ENCODE assay signal across 1 cellular context in the genomic region with DNA sequence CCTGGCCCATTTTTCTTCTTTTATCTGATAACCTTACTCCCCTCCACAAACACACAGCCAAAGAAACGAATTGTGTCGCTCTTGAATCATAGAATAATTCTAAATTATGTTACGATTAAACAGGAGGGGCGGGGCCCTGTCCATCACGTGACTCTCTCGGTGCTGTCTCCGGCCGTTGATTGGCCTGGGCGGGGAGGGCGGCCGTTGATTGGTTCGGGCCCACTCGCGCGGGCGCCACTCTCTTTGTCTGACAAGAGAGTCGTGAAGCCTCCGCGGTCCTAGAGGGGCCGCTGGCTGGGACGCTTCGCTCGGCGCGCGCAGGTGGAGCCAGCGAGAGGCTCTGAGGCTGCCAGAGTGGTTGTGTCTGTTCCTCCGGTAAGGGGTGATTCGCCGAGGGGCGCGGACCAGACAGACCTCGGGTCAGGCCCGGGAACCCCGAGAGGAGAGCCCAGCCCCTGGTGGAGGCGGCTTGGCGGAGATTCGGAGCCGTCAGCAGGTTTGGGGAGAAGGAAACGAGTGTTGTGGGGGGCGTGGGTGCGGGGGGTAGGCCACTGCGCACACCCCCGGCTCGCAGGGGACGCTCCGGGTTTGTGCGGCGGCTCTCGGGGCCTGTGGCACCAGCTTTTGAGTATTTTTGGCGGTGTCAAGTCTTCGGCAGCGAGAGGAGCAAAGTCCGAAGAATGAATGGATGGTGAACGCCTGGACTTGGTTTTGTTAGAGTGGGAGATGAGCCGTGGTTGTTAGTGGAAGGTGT.
TF ChIP-seq lines count a peak whose summit lies in the region.

ZNF789 (plus strand) TSS at position 330 of the 754 bp plus-strand sequence. CDS start 3,567 bp downstream, outside the sequence.

TF ChIP-seq in K562, 482 proteins besides CTCF, POLR2A, EP300 and RAD21 (continued from another document and continues in another):
- TF ChIP-seq, protein P1, sequence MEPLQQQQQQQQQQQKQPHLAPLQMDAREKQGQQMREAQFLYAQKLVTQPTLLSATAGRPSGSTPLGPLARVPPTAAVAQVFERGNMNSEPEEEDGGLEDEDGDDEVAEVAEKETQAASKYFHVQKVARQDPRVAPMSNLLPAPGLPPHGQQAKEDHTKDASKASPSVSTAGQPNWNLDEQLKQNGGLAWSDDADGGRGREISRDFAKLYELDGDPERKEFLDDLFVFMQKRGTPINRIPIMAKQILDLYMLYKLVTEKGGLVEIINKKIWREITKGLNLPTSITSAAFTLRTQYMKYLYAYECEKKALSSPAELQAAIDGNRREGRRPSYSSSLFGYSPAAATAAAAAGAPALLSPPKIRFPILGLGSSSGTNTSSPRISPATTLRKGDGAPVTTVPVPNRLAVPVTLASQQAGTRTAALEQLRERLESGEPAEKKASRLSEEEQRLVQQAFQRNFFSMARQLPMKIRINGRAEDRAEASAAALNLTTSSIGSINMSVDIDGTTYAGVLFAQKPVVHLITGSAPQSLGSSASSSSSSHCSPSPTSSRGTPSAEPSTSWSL (CRISPR knock-in tag; IDR thresholded peaks at IDR 0.05; ENCODE audit: borderline replicate concordance), result 0 out of 2 replicates have a peak, but pooled peaks have one; percentile 42
- TF ChIP-seq ZNF354B (CRISPR knock-in tag; IDR thresholded peaks at IDR 0.05) (peak; percentile 66; the same call in 1 of the 2 replicates), GABPB2 (CRISPR knock-in tag; conservative IDR thresholded peaks at IDR 0.05) (no peak), NEUROD1 (IDR thresholded peaks at IDR 0.05; ENCODE audit: borderline replicate concordance, low read depth, low read length, partially characterized antibody) (peak; percentile 89), DNMT1 (IDR thresholded peaks at IDR 0.05) (peak; percentile 94; the same call in 1 of the 2 replicates), ZNF76 (CRISPR knock-in tag; IDR thresholded peaks at IDR 0.05; ENCODE audit: borderline replicate concordance) (0 out of 2 replicates have a peak, but pooled peaks have one; percentile 61), EGR1 (conservative IDR thresholded peaks at IDR 0.05) (peak; percentile 74), ZNF316 (IDR thresholded peaks at IDR 0.05) (peak; percentile 46), MECOM (CRISPR knock-in tag; IDR thresholded peaks at IDR 0.05) (no peak), MNT (conservative IDR thresholded peaks at IDR 0.05) (peak; percentile 89 to 93), SMAD3 (CRISPR knock-in tag; conservative IDR thresholded peaks at IDR 0.05) (peak; percentile 63; the same call in 1 of the 2 replicates), STAG1 (CRISPR knock-in tag; IDR thresholded peaks at IDR 0.05; ENCODE audit: borderline replicate concordance) (no peak), ZBTB17 (CRISPR knock-in tag; IDR thresholded peaks at IDR 0.05) (peak; percentile 92), FOSL1 (tag; conservative IDR thresholded peaks at IDR 0.05) (peak; percentile 26; the same call in 1 of the 2 replicates), PML (IDR thresholded peaks at IDR 0.05; ENCODE audit: low read length) (peak; percentile 31), GABPA (tag; conservative IDR thresholded peaks at IDR 0.05; ENCODE audit: low read depth) (peak; percentile 47; the same call in 1 of the 2 replicates), ZFP1 (CRISPR knock-in tag; IDR thresholded peaks at IDR 0.05) (0 out of 2 replicates have a peak, but pooled peaks have one; percentile 14), ZNF41 (CRISPR knock-in tag; conservative IDR thresholded peaks at IDR 0.05) (0 out of 2 replicates have a peak, but pooled peaks have one; percentile 34), AFF4 (CRISPR knock-in tag; IDR thresholded peaks at IDR 0.05) (peak; percentile 44; the same call in 1 of the 2 replicates), CC2D1A (IDR thresholded peaks at IDR 0.05) (0 out of 2 replicates have a peak, but pooled peaks have one; percentile 11), HCFC1 (IDR thresholded peaks at IDR 0.05; ENCODE audit: low read depth, low read length) (peak; percentile 69), SRF (CRISPR knock-in tag; IDR thresholded peaks at IDR 0.05) (peak in 1 of 2 experiments; percentile 18; a peak in 1 of 4 replicates), SREBF1 (IDR thresholded peaks at IDR 0.05; ENCODE audit: borderline replicate concordance, low read depth, low read length) (peak; percentile 88), TFAP4 (CRISPR knock-in tag; IDR thresholded peaks at IDR 0.05; ENCODE audit: borderline replicate concordance) (peak; percentile 86), HMGN3 (IDR thresholded peaks at IDR 0.05; ENCODE audit: borderline replicate concordance, extremely low read depth, insufficient read length, low read depth, low read length) (peak; percentile 82), ZBTB1 (CRISPR knock-in tag; IDR thresholded peaks at IDR 0.05; ENCODE audit: borderline replicate concordance, low read depth) (peak; percentile 58; the same call in 1 of the 2 replicates), PHB (CRISPR knock-in tag; IDR thresholded peaks at IDR 0.05) (peak; percentile 79; the same call in 1 of the 2 replicates), TCFL5 (CRISPR knock-in tag; conservative IDR thresholded peaks at IDR 0.05) (no peak), RCOR1 (IDR thresholded peaks at IDR 0.05; ENCODE audit: borderline replicate concordance in 1 of 2, low read depth in 2 of 2, low read length in 2 of 2) (peak in 1 of 2 experiments; percentile 76; a peak in 2 of 4 replicates), TAF7 (tag; IDR thresholded peaks at IDR 0.05) (peak; percentile 69), THAP12 (CRISPR knock-in tag; IDR thresholded peaks at IDR 0.05) (peak; percentile 99), KLF13 (tag; IDR thresholded peaks at IDR 0.05; ENCODE audit: borderline replicate concordance, low read depth) (peak; percentile 56; the same call in 1 of the 2 replicates), SAP30 (IDR thresholded peaks at IDR 0.05; ENCODE audit: borderline replicate concordance, insufficient read depth, low read depth, low read length, poor library complexity, severe bottlenecking) (peak; percentile 97), ZNF24 (IDR thresholded peaks at IDR 0.05) (no peak), KLF6 (CRISPR knock-in tag; IDR thresholded peaks at IDR 0.05; ENCODE audit: borderline replicate concordance) (no peak; the same call in 1 of the 2 replicates), SREBF2 (CRISPR knock-in tag; IDR thresholded peaks at IDR 0.05) (peak; percentile 94; the same call in 1 of the 2 replicates), NCOR1 (IDR thresholded peaks at IDR 0.05) (0 out of 2 replicates have a peak, but pooled peaks have one; percentile 31)
- TF ChIP-seq, protein P2, sequence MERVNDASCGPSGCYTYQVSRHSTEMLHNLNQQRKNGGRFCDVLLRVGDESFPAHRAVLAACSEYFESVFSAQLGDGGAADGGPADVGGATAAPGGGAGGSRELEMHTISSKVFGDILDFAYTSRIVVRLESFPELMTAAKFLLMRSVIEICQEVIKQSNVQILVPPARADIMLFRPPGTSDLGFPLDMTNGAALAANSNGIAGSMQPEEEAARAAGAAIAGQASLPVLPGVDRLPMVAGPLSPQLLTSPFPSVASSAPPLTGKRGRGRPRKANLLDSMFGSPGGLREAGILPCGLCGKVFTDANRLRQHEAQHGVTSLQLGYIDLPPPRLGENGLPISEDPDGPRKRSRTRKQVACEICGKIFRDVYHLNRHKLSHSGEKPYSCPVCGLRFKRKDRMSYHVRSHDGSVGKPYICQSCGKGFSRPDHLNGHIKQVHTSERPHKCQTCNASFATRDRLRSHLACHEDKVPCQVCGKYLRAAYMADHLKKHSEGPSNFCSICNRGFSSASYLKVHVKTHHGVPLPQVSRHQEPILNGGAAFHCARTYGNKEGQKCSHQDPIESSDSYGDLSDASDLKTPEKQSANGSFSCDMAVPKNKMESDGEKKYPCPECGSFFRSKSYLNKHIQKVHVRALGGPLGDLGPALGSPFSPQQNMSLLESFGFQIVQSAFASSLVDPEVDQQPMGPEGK (CRISPR knock-in tag; IDR thresholded peaks at IDR 0.05; ENCODE audit: borderline replicate concordance), result no peak
- TF ChIP-seq, protein P3, sequence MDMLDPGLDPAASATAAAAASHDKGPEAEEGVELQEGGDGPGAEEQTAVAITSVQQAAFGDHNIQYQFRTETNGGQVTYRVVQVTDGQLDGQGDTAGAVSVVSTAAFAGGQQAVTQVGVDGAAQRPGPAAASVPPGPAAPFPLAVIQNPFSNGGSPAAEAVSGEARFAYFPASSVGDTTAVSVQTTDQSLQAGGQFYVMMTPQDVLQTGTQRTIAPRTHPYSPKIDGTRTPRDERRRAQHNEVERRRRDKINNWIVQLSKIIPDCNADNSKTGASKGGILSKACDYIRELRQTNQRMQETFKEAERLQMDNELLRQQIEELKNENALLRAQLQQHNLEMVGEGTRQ (CRISPR knock-in tag; IDR thresholded peaks at IDR 0.05), result peak; percentile 99
- TF ChIP-seq, protein P4, sequence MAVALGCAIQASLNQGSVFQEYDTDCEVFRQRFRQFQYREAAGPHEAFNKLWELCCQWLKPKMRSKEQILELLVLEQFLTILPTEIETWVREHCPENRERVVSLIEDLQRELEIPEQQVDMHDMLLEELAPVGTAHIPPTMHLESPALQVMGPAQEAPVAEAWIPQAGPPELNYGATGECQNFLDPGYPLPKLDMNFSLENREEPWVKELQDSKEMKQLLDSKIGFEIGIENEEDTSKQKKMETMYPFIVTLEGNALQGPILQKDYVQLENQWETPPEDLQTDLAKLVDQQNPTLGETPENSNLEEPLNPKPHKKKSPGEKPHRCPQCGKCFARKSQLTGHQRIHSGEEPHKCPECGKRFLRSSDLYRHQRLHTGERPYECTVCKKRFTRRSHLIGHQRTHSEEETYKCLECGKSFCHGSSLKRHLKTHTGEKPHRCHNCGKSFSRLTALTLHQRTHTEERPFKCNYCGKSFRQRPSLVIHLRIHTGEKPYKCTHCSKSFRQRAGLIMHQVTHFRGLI (CRISPR knock-in tag; IDR thresholded peaks at IDR 0.05), result 0 out of 2 replicates have a peak, but pooled peaks have one; percentile 40
- TF ChIP-seq, protein P5, sequence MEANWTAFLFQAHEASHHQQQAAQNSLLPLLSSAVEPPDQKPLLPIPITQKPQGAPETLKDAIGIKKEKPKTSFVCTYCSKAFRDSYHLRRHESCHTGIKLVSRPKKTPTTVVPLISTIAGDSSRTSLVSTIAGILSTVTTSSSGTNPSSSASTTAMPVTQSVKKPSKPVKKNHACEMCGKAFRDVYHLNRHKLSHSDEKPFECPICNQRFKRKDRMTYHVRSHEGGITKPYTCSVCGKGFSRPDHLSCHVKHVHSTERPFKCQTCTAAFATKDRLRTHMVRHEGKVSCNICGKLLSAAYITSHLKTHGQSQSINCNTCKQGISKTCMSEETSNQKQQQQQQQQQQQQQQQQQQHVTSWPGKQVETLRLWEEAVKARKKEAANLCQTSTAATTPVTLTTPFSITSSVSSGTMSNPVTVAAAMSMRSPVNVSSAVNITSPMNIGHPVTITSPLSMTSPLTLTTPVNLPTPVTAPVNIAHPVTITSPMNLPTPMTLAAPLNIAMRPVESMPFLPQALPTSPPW (CRISPR knock-in tag; IDR thresholded peaks at IDR 0.05), result peak; percentile 62; the same call in 1 of the 2 replicates
